Comparison of ENCODE assay signal across 26 cellular contexts in genomic region chr18:22698711-22699110, GRCh38.
"Had no signal": no experiment of that assay in that cellular context is flagged by ENCODE, and none has a peak within 500 bp of the region (broad histone marks: within the 10 kb centered on the region; RNA-seq: fewer than 3 reads in every experiment).

No MANE protein-coding gene starts in this region.

- H3K27ac ChIP-seq: epithelial cell of prostate, esophagus squamous epithelium, gastroesophageal sphincter, WERI-Rb-1 had no signal

- DNase-seq: activated B cell treated with CpG ODN at 0.5 μM for 24 hours; activated CD4-positive, alpha-beta T cell treated with anti-CD3 and anti-CD28 coated beads for 48 hours; activated CD4-positive, alpha-beta T cell treated with anti-CD3 and anti-CD28 coated beads, Interleukin-2, amount 50 U/mL, for 1 hour; activated CD4-positive, alpha-beta T cell treated with anti-CD3 and anti-CD28 coated beads, Interleukin-2, amount 50 U/mL, for 48 hours; activated CD8-positive, alpha-beta memory T cell treated with anti-CD3 and anti-CD28 coated beads for 24 hours; activated CD8-positive, alpha-beta T cell treated with anti-CD3 and anti-CD28 coated beads for 36 hours; activated effector memory CD4-positive, alpha-beta T cell treated with Interleukin-2 at 50 U/mL for 16 hours; activated gamma-delta T cell treated with Interleukin-2 at 50 U/mL for 16 hours; activated naive CD4-positive, alpha-beta T cell treated with anti-CD3 and anti-CD28 coated beads, Interleukin-2, amount 50 U/mL, for 16 hours; activated naive CD4-positive, alpha-beta T cell treated with Interleukin-2 at 50 U/mL for 16 hours; activated T-cell treated with anti-CD3 and anti-CD28 coated beads, Interleukin-2, amount 50 U/mL, for 4 hours; amygdala; aorta; caudate nucleus; cortex of kidney; dermis blood vessel endothelial cell; effector CD4-positive, alpha-beta T cell; effector memory CD8-positive, alpha-beta T cell; esophagus squamous epithelium; foreskin melanocyte; T-helper 1 cell; T-helper 17 cell; T1000; WERI-Rb-1 had no signal

- H3K36me3 ChIP-seq: esophagus squamous epithelium, gastroesophageal sphincter, WERI-Rb-1 had no signal

- H3K4me3 ChIP-seq: esophagus squamous epithelium, gastroesophageal sphincter had no signal

- H3K9me3 ChIP-seq: esophagus squamous epithelium, gastroesophageal sphincter had no signal

- H3K27me3 ChIP-seq: esophagus squamous epithelium, gastroesophageal sphincter had no signal
